Comparison of ENCODE assay signal across 24 cellular contexts in the genomic region with DNA sequence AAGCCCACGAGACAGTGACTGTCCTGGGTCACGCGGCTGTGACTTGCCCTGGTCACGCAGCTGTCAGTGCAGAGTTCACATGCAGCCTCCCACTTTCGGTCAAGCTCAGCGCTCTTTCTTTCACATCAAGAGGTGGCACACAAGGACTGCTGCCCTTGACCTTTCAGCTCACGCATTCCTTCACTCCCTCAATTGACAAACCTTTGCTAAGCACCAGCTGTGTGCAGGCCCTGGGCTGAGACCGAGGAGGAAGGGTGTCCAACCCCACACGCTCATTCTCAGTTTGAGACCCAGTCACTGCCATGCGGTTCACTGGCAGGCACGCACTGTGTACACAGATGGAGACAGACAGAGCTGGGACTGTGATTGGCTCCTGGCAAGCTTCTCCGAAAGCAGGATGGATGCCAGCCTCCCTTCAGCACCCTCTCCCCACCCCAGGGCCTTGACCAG.
DNase-seq lines count a peak whose midpoint lies in the region; ATAC-seq and TF ChIP-seq lines count a peak whose summit lies in the region.
"Had no signal": no experiment of that assay in that cellular context is flagged by ENCODE, and none has a peak within 500 bp of the region (broad histone marks: within the 10 kb centered on the region; RNA-seq: fewer than 3 reads in every experiment).

No MANE protein-coding gene starts in this region.

- no peak; the same call in 2 of the 3 replicates for ATAC-seq in GM23338
- peak in 7 of 8 donors; percentile 21 to 73 (median 36) for ATAC-seq in heart right ventricle
- ATAC-seq: mucosa of descending colon, T-cell had no signal

- no peak overlapping the region for H3K4me3 Mint-ChIP-seq in GM23338
- no peak overlapping the region for H3K4me3 Mint-ChIP-seq in glutamatergic neuron (ENCODE audit: unreplicated experiment)
- H3K4me3 Mint-ChIP-seq in HFFc6, result no peak overlapping the region
- H3K4me3 Mint-ChIP-seq: activated CD4-positive, alpha-beta T cell treated with anti-CD3 and anti-CD28 coated beads, Interleukin-2, amount 10 ng/mL, durations not matched to agents 24 days and 14 days; activated naive CD8-positive, alpha-beta T cell treated with anti-CD3 and anti-CD28 coated beads, Interleukin-2, amount 10 ng/mL, durations not matched to agents 7 days and 5 days; neural crest cell; T-cell had no signal

- H3K79me2 ChIP-seq in GM23338 (replicated peaks; ENCODE audit: insufficient read depth) (no peaks in the 10 kb centered on the region), OCI-LY3 (ENCODE audit: low read length) (no peaks in the 10 kb centered on the region)

- no peaks in the 10 kb centered on the region for H3K9me2 ChIP-seq in GM23338 (ENCODE audit: insufficient read depth)

- no peak overlapping the region for H2BK5ac ChIP-seq in mesenchymal stem cell (ENCODE audit: low read depth, low read length, poor library complexity, severe bottlenecking)

- H3K36me3 ChIP-seq in GM23338 (ENCODE audit: insufficient read depth) (no peaks in the 10 kb centered on the region), OCI-LY3 (replicated peaks; ENCODE audit: low read depth, low read length) (no peaks in the 10 kb centered on the region), heart right ventricle (no peaks in the 10 kb centered on the region), mesenchymal stem cell (ENCODE audit: control insufficient read depth in 1 of 2, insufficient read depth in 2 of 2, low read depth in 1 of 2, low read length in 2 of 2) (no peaks in the 10 kb centered on the region)

- H3K4me2 ChIP-seq in GM23338 (no peak overlapping the region), OCI-LY3 (ENCODE audit: low read length) (no peak overlapping the region), mesenchymal stem cell (ENCODE audit: low read length, poor library complexity, severe bottlenecking) (no peak overlapping the region)

- 48 to 56% methylated on average over 12 of the region's 12 CpGs for WGBS in heart right ventricle, 2 donors
- WGBS in mesenchymal stem cell, result 70% methylated on average over 12 of the region's 12 CpGs

- H3K27me3 Mint-ChIP-seq in GM23338 (ENCODE audit: insufficient read depth, low read depth, poor library complexity) (peaks cover 11% of the 10 kb centered on the region), glutamatergic neuron (ENCODE audit: unreplicated experiment) (peaks cover 8% of the 10 kb centered on the region), HFFc6 (ENCODE audit: insufficient read depth) (peaks cover 51% of the 10 kb centered on the region)

- no peak overlapping the region for H2BK120ac ChIP-seq in mesenchymal stem cell (ENCODE audit: low read depth, low read length)

- no peak overlapping the region for H3K18ac ChIP-seq in mesenchymal stem cell (ENCODE audit: low read depth in 1 of 2, low read length in 2 of 2)

- H2AFZ ChIP-seq in GM23338 (no peak overlapping the region), OCI-LY3 (ENCODE audit: low read depth, low read length) (no peak overlapping the region), mesenchymal stem cell (ENCODE audit: low read depth, low read length) (no peak overlapping the region)

- peak in 1 of 2 experiments; percentile 69; a peak in 2 of 4 replicates for TF ChIP-seq CTCF in GM23338 (conservative IDR thresholded peaks at IDR 0.05; ENCODE audit: low read depth in 2 of 2)
- peak; percentile 16; the same call in 1 of the 2 replicates for TF ChIP-seq CTCF in OCI-LY3 (IDR thresholded peaks at IDR 0.05; ENCODE audit: low read depth, low read length)
- no peak for TF ChIP-seq CTCF in heart right ventricle (IDR thresholded peaks at IDR 0.05)
- TF ChIP-seq CTCF in glutamatergic neuron (IDR thresholded peaks at IDR 0.05; ENCODE audit: partially characterized antibody, unreplicated experiment), result no peak
- no peak for TF ChIP-seq CTCF in HFFc6 (IDR thresholded peaks at IDR 0.05)

- no peak overlapping the region for H2BK12ac ChIP-seq in mesenchymal stem cell (ENCODE audit: low read length in 2 of 2)

- H3K4ac ChIP-seq in mesenchymal stem cell (ENCODE audit: low read depth in 1 of 2, low read length in 2 of 2), result no peak overlapping the region

- H3K14ac ChIP-seq in mesenchymal stem cell (ENCODE audit: low read length in 2 of 2), result no peak overlapping the region

- H3K9me3 ChIP-seq in OCI-LY3 (ENCODE audit: insufficient read depth, low read length), result no peaks in the 10 kb centered on the region
- no peaks in the 10 kb centered on the region for H3K9me3 ChIP-seq in heart right ventricle
- H3K9me3 ChIP-seq in mesenchymal stem cell (ENCODE audit: control insufficient read depth, low read length), result no peaks in the 10 kb centered on the region
- H3K9me3 ChIP-seq: mucosa of descending colon had no signal

- no peak overlapping the region for H3K27ac ChIP-seq in GM23338 (ENCODE audit: low read depth)
- H3K27ac ChIP-seq in OCI-LY3 (ENCODE audit: low read length), result no peak overlapping the region
- no peak overlapping the region for H3K27ac ChIP-seq in heart right ventricle
- no peak overlapping the region for H3K27ac ChIP-seq in mesenchymal stem cell (ENCODE audit: low read length, poor library complexity, severe bottlenecking)
- H3K27ac ChIP-seq: C4-2B, skin epidermis had no signal

- H3K9me3 Mint-ChIP-seq in GM23338, result no peaks in the 10 kb centered on the region
- peaks cover 3% of the 10 kb centered on the region for H3K9me3 Mint-ChIP-seq in glutamatergic neuron (ENCODE audit: unreplicated experiment)
- H3K9me3 Mint-ChIP-seq in HFFc6, result no peaks in the 10 kb centered on the region
- H3K9me3 Mint-ChIP-seq: activated CD4-positive, alpha-beta T cell treated with anti-CD3 and anti-CD28 coated beads, Interleukin-2, amount 10 ng/mL, durations not matched to agents 24 days and 14 days; activated naive CD8-positive, alpha-beta T cell treated with anti-CD3 and anti-CD28 coated beads, Interleukin-2, amount 10 ng/mL, durations not matched to agents 7 days and 5 days; neural crest cell; T-cell had no signal

- H2BK15ac ChIP-seq in mesenchymal stem cell (ENCODE audit: low read depth, poor library complexity, severe bottlenecking), result no peak overlapping the region

- no peak overlapping the region for H3K4me3 ChIP-seq in GM23338
- no peak overlapping the region for H3K4me3 ChIP-seq in OCI-LY3 (ENCODE audit: low read length)
- H3K4me3 ChIP-seq in heart right ventricle, result no peak overlapping the region
- no peak overlapping the region for H3K4me3 ChIP-seq in mesenchymal stem cell (ENCODE audit: insufficient read depth in 1 of 2, low read depth in 1 of 2, low read length in 2 of 2)
- H3K4me3 ChIP-seq: mucosa of descending colon, skin epidermis had no signal

- no peaks in the 10 kb centered on the region for H3F3A ChIP-seq in GM23338 (replicated peaks; ENCODE audit: low read depth)

- H4K20me1 ChIP-seq in GM23338 (replicated peaks; ENCODE audit: insufficient read depth) (no peaks in the 10 kb centered on the region), OCI-LY3 (ENCODE audit: insufficient read depth, low read length) (no peaks in the 10 kb centered on the region)

- DNase-seq in GM23338 (ENCODE audit: low spot score), result peak; percentile 56
- DNase-seq in heart right ventricle, result no peak
- DNase-seq in mesenchymal stem cell, result peak; percentile 82
- DNase-seq in mesenteric fat pad (ENCODE audit: low spot score), result no peak
- no peak for DNase-seq in NK-92 (lab: John Stamatoyannopoulos, UW; ENCODE audit: unreplicated experiment)
- DNase-seq in glutamatergic neuron, result no peak
- DNase-seq in HFFc6, result no peak
- DNase-seq: activated CD4-positive, alpha-beta T cell treated with anti-CD3 and anti-CD28 coated beads, Interleukin-2, amount 10 ng/mL, durations not matched to agents 24 days and 14 days; activated effector memory CD4-positive, alpha-beta T cell treated with Interleukin-2 at 50 U/mL for 16 hours; activated naive CD8-positive, alpha-beta T cell treated with anti-CD3 and anti-CD28 coated beads, Interleukin-2, amount 10 ng/mL, durations not matched to agents 7 days and 5 days; Calu3; cerebellar nuclear complex; effector CD4-positive, alpha-beta T cell; foreskin melanocyte; KG1; mucosa of descending colon; NCI-H1694 treated with DMSO at 0.1 percent for 48 hours; SHP77 treated with DMSO at 0.1 percent for 48 hours; stimulated activated CD4-positive, alpha-beta T cell treated with anti-CD3 and anti-CD28 coated beads, Interleukin-1b, Interleukin-23, amount 100 ng/mL, for 48 hours; T-cell had no signal

- H3K4me1 ChIP-seq in GM23338 (ENCODE audit: insufficient read depth), result peaks cover 10% of the 10 kb centered on the region
- no peaks in the 10 kb centered on the region for H3K4me1 ChIP-seq in OCI-LY3 (ENCODE audit: low read length)
- no peaks in the 10 kb centered on the region for H3K4me1 ChIP-seq in heart right ventricle
- H3K4me1 ChIP-seq in mesenchymal stem cell (ENCODE audit: control insufficient read depth, insufficient read depth, low read depth, low read length), result peaks cover 13% of the 10 kb centered on the region

- H4K8ac ChIP-seq in mesenchymal stem cell (ENCODE audit: low read length), result no peak overlapping the region

- intact Hi-C loops in heart right ventricle (cut with DNase I), result loop anchor here in 8 of 10 donors (1.0 to 10.0 kb wide), 9 partner anchors 36 to 114 kb away; no protein-coding TSS in a partner anchor

- H3K9ac ChIP-seq in OCI-LY3 (ENCODE audit: low read length) (no peak overlapping the region), mesenchymal stem cell (ENCODE audit: low read length) (no peak overlapping the region)

- no peak overlapping the region for H4K91ac ChIP-seq in mesenchymal stem cell (ENCODE audit: low read length)

- H3K23ac ChIP-seq in mesenchymal stem cell (ENCODE audit: low read length in 2 of 2), result no peak overlapping the region

- peaks cover 38% of the 10 kb centered on the region for H3K4me1 Mint-ChIP-seq in GM23338
- peaks cover 11% of the 10 kb centered on the region for H3K4me1 Mint-ChIP-seq in glutamatergic neuron (ENCODE audit: low read depth, unreplicated experiment)
- H3K4me1 Mint-ChIP-seq in HFFc6 (ENCODE audit: low read depth), result peaks cover 24% of the 10 kb centered on the region

- no peaks in the 10 kb centered on the region for H3K36me3 Mint-ChIP-seq in GM23338 (ENCODE audit: low read depth)
- no peaks in the 10 kb centered on the region for H3K36me3 Mint-ChIP-seq in glutamatergic neuron (ENCODE audit: unreplicated experiment)
- no peaks in the 10 kb centered on the region for H3K36me3 Mint-ChIP-seq in HFFc6 (ENCODE audit: low read depth)
- H3K36me3 Mint-ChIP-seq: activated naive CD8-positive, alpha-beta T cell treated with anti-CD3 and anti-CD28 coated beads, Interleukin-2, amount 10 ng/mL, durations not matched to agents 7 days and 5 days; T-cell had no signal

- no peak overlapping the region for H3K27ac Mint-ChIP-seq in GM23338
- H3K27ac Mint-ChIP-seq in glutamatergic neuron (ENCODE audit: unreplicated experiment), result no peak overlapping the region
- no peak overlapping the region for H3K27ac Mint-ChIP-seq in HFFc6
- H3K27ac Mint-ChIP-seq: activated CD4-positive, alpha-beta T cell treated with anti-CD3 and anti-CD28 coated beads, Interleukin-2, amount 10 ng/mL, durations not matched to agents 24 days and 14 days; activated naive CD8-positive, alpha-beta T cell treated with anti-CD3 and anti-CD28 coated beads, Interleukin-2, amount 10 ng/mL, durations not matched to agents 7 days and 5 days; T-cell had no signal

- H3K79me1 ChIP-seq in mesenchymal stem cell (replicated peaks; ENCODE audit: low read length, poor library complexity, severe bottlenecking), result no peaks in the 10 kb centered on the region

- H3K27me3 ChIP-seq in GM23338 (ENCODE audit: insufficient read depth) (no peaks in the 10 kb centered on the region), OCI-LY3 (ENCODE audit: low read depth, low read length) (peaks cover 25% of the 10 kb centered on the region; the same call in 1 of the 2 replicates), heart right ventricle (peaks cover 0 to 59% (median 4%) of the 10 kb centered on the region in 7 donors), mesenchymal stem cell (ENCODE audit: control insufficient read depth in 1 of 2, insufficient read depth in 1 of 2, low read length in 2 of 2) (peaks cover 32 to 83% of the 10 kb centered on the region in 2 experiments)

- no peak overlapping the region for H2AK5ac ChIP-seq in mesenchymal stem cell (ENCODE audit: low read length, severe bottlenecking)

Comparison
In these comparisons a context has a peak if more than half of its experiments do, and no peak if none do; other contexts are left out.
1. DNase-seq: peak in GM23338 (single experiment) and mesenchymal stem cell (single experiment); none in heart right ventricle (0 of 2), mesenteric fat pad (single experiment), NK-92 (single experiment), glutamatergic neuron (single experiment) and HFFc6 (single experiment).